Comparison of ENCODE assay signal across 12 cellular contexts in genomic region chr12:52690351-52691075, GRCh38. TPM values are rescaled to one million over a fixed set of nuclear protein-coding genes. Genes with fewer than 3 reads are reported as not detected.
DNase-seq lines count a peak whose midpoint lies in the region; ATAC-seq and TF ChIP-seq lines count a peak whose summit lies in the region.
"Had no signal": no experiment of that assay in that cellular context is flagged by ENCODE, and none has a peak within 500 bp of the region (broad histone marks: within the 10 kb centered on the region; RNA-seq: fewer than 3 reads in every experiment).

No MANE protein-coding gene starts in this region.

- H3K23ac ChIP-seq in H9 (ENCODE audit: insufficient read length, low read depth, low read length) = no peak overlapping the region

- no peaks in the 10 kb centered on the region for H3K36me3 ChIP-seq in A673 (ENCODE audit: insufficient read depth, low read length, poor library complexity, severe bottlenecking)
- H3K36me3 ChIP-seq in colonic mucosa = no peaks in the 10 kb centered on the region

- no peaks in the 10 kb centered on the region for H3K79me2 ChIP-seq in H9 (ENCODE audit: insufficient read depth, low read length)

- H3K56ac ChIP-seq in H9 (ENCODE audit: insufficient read length, low read depth, low read length) = no peak overlapping the region

- H3K27me3 Mint-ChIP-seq in H9 (ENCODE audit: low read depth) = peaks cover 73% of the 10 kb centered on the region
- H3K27me3 Mint-ChIP-seq in natural killer cell treated with Interleukin-12 subunit alpha and Interleukin-12 subunit beta and Interleukin-15 and Interleukin-18, amount 100 ng/mL, for 72 hours = peaks cover 9 to 23% of the 10 kb centered on the region in 2 donors

- H3T11ph ChIP-seq in H9 (ENCODE audit: low read length) = no peak overlapping the region

- H2AFZ ChIP-seq in H9 (ENCODE audit: low read length) = peak overlapping the region; percentile 41
- H2AFZ ChIP-seq: GM23248 had no signal

- H2AK5ac ChIP-seq in H9 (ENCODE audit: insufficient read length, low read length) = no peak overlapping the region

- DNase-seq in A673 (ENCODE audit: low spot score) (no peak), H9 (no peak), colonic mucosa (no peak), NCI-H1048 (lab: John Stamatoyannopoulos, UW) (no peak), caudate nucleus (lab: John Stamatoyannopoulos, UW) (no peak), occipital lobe (lab: John Stamatoyannopoulos, UW) (no peak)
- no peak for DNase-seq in natural killer cell treated with Interleukin-12 subunit alpha and Interleukin-12 subunit beta and Interleukin-15 and Interleukin-18, amount 100 ng/mL, for 72 hours (ENCODE audit: low spot score)

- H3K4me1 ChIP-seq in A673 (ENCODE audit: insufficient read depth, low read length, poor library complexity, severe bottlenecking) (no peaks in the 10 kb centered on the region), H9 (ENCODE audit: insufficient read depth, low read length) (peaks cover 3% of the 10 kb centered on the region; the same call in 1 of the 2 replicates), colonic mucosa (no peaks in the 10 kb centered on the region)

- no peaks in the 10 kb centered on the region for H3K9me3 ChIP-seq in A673 (ENCODE audit: low read depth, low read length, poor library complexity, severe bottlenecking)
- no peaks in the 10 kb centered on the region for H3K9me3 ChIP-seq in H9 (ENCODE audit: control insufficient read depth, low read depth, low read length)
- H3K9me3 ChIP-seq in colonic mucosa = no peaks in the 10 kb centered on the region

- H3K4ac ChIP-seq in H9 (ENCODE audit: low read depth, low read length) = no peak overlapping the region

- H3K14ac ChIP-seq in H9 (ENCODE audit: insufficient read depth, low read length) = peak overlapping the region; percentile 26; the same call in 1 of the 2 replicates

- no peak overlapping the region for H2BK15ac ChIP-seq in H9 (ENCODE audit: low read depth, low read length)

- peak overlapping the region in 1 of 3 experiments; percentile 29; a peak in 1 of 7 replicates for H3K27ac Mint-ChIP-seq in H9
- no peak overlapping the region for H3K27ac Mint-ChIP-seq in natural killer cell treated with Interleukin-12 subunit alpha and Interleukin-12 subunit beta and Interleukin-15 and Interleukin-18, amount 100 ng/mL, for 72 hours

- no peaks in the 10 kb centered on the region for H3K79me1 ChIP-seq in H9 (ENCODE audit: insufficient read depth, low read depth, low read length, poor library complexity, severe bottlenecking)

- H3K27me3 ChIP-seq in A673 (replicated peaks; ENCODE audit: insufficient read depth, low read depth, low read length, poor library complexity) = no peaks in the 10 kb centered on the region
- no peaks in the 10 kb centered on the region; the same call in 1 of the 2 replicates for H3K27me3 ChIP-seq in H9 (ENCODE audit: insufficient read depth, low read length)
- H3K27me3 ChIP-seq in colonic mucosa = peaks cover 3% of the 10 kb centered on the region

- H2BK20ac ChIP-seq in H9 (ENCODE audit: low read depth, low read length, poor library complexity, severe bottlenecking) = no peak overlapping the region

- H4K8ac ChIP-seq in H9 (replicated peaks; ENCODE audit: insufficient read length, low read depth, low read length) = no peak overlapping the region

- H4K91ac ChIP-seq in H9 (ENCODE audit: insufficient read length, low read depth, low read length) = no peak overlapping the region

- no peak overlapping the region for H4K5ac ChIP-seq in H9 (ENCODE audit: insufficient read length, low read depth, low read length)

- H2BK12ac ChIP-seq in H9 (ENCODE audit: insufficient read length, low read depth, low read length) = no peak overlapping the region

- H3K18ac ChIP-seq in H9 (ENCODE audit: insufficient read length, low read depth, low read length) = no peak overlapping the region

- peak overlapping the region; percentile 65 to 74 for H3K4me3 Mint-ChIP-seq in H9
- peak overlapping the region; percentile 77 for H3K4me3 Mint-ChIP-seq in natural killer cell treated with Interleukin-12 subunit alpha and Interleukin-12 subunit beta and Interleukin-15 and Interleukin-18, amount 100 ng/mL, for 72 hours

- no peak overlapping the region for H2BK120ac ChIP-seq in H9 (ENCODE audit: low read depth, low read length, poor library complexity, severe bottlenecking)

- H3K4me3 ChIP-seq in A673 (ENCODE audit: low read depth, low read length, poor library complexity, severe bottlenecking) (peak overlapping the region; percentile 23), colonic mucosa (peak overlapping the region; percentile 19)
- H3K4me3 ChIP-seq: GM23248 had no signal

- no TSS peak for BruUV-seq in A673 (replicated peaks; lab: Mats Ljungman, UMichigan)

- peaks cover 10 to 16% of the 10 kb centered on the region in 2 experiments for H3K4me1 Mint-ChIP-seq in H9
- H3K4me1 Mint-ChIP-seq in natural killer cell treated with Interleukin-12 subunit alpha and Interleukin-12 subunit beta and Interleukin-15 and Interleukin-18, amount 100 ng/mL, for 72 hours (ENCODE audit: low read depth in 2 of 2) = peaks cover 41 to 53% of the 10 kb centered on the region in 2 donors

- peak overlapping the region; percentile 5 for H3K4me2 ChIP-seq in H9 (ENCODE audit: insufficient read depth, insufficient read length, low read length)

- no peak overlapping the region for H2BK5ac ChIP-seq in H9 (ENCODE audit: insufficient read length, low read length)

- H3K9me3 Mint-ChIP-seq in H9 = no peaks in the 10 kb centered on the region
- H3K9me3 Mint-ChIP-seq in natural killer cell treated with Interleukin-12 subunit alpha and Interleukin-12 subunit beta and Interleukin-15 and Interleukin-18, amount 100 ng/mL, for 72 hours = no peaks in the 10 kb centered on the region

- POLR2A ChIA-PET in A673 (lab: Charles Lee; ENCODE audit: low non-redundant PET) = no interaction called here

- H4K20me1 ChIP-seq in H9 (ENCODE audit: control insufficient read depth, insufficient read depth, insufficient read length) = peaks cover 2% of the 10 kb centered on the region

- intact Hi-C loops in A673 (cut with micrococcal nuclease; ENCODE audit: unreplicated experiment) (no loop called here), colonic mucosa (cut with DNase I) (no loop called here)

- H3K9ac ChIP-seq in H9 (ENCODE audit: extremely low read depth, insufficient read length, low read length) (no peak overlapping the region), colonic mucosa (ENCODE audit: low read depth in 2 of 2, low read length in 2 of 2) (peak overlapping the region in 1 of 2 donors; percentile 9)
- H3K9ac ChIP-seq: GM23248 had no signal

- no peaks in the 10 kb centered on the region for H3K36me3 Mint-ChIP-seq in H9 (ENCODE audit: insufficient read depth in 1 of 3, low read depth in 3 of 3)
- H3K36me3 Mint-ChIP-seq in natural killer cell treated with Interleukin-12 subunit alpha and Interleukin-12 subunit beta and Interleukin-15 and Interleukin-18, amount 100 ng/mL, for 72 hours = no peaks in the 10 kb centered on the region

- CTCF ChIA-PET in A673 (lab: Charles Lee) = no interaction called here

- H3K23me2 ChIP-seq in H9 (ENCODE audit: insufficient read length, low read depth, low read length, poor library complexity, severe bottlenecking) = peaks cover 9% of the 10 kb centered on the region

- no peak for TF ChIP-seq CTCF in A673 (conservative IDR thresholded peaks at IDR 0.05; ENCODE audit: low read depth, low read length)
- no peak for TF ChIP-seq CTCF in H9 (conservative IDR thresholded peaks at IDR 0.05)
- TF ChIP-seq CTCF in colonic mucosa (IDR thresholded peaks at IDR 0.05) = no peak

- WGBS in H9 (ENCODE audit: extremely low coverage, insufficient read length, low lambda C conversion rate) = no CpG with 5 or more reads among the region's 8 CpGs

- no peak for ATAC-seq in natural killer cell treated with Interleukin-12 subunit alpha and Interleukin-12 subunit beta and Interleukin-15 and Interleukin-18, amount 100 ng/mL, for 72 hours
- ATAC-seq in HG03457 (IDR thresholded peaks at IDR 0.05; ENCODE audit: unreplicated experiment) = no peak

- H3K27ac ChIP-seq in A673 (ENCODE audit: low read depth, low read length, poor library complexity, severe bottlenecking) (no peak overlapping the region), H9 (ENCODE audit: insufficient read length, low read depth, low read length) (no peak overlapping the region), colonic mucosa (no peak overlapping the region), caudate nucleus (ENCODE audit: low read depth, low read length) (no peak overlapping the region)
- H3K27ac ChIP-seq: GM23248 had no signal

RNA-seq across cellular contexts. Expression of gene KRT1, which starts 10.3 kb away (rescaled TPM):
- total RNA-seq in A673 (2021) (not detected in 2 replicates), H9 (2021) (not detected in 2 replicates), colonic mucosa (1 to 10 TPM in 1 of 2 donors, not detected in 1; 1.2 TPM), occipital lobe (0.16 TPM)
- not detected for total RNA-seq in natural killer cell treated with Interleukin-12 subunit alpha and Interleukin-12 subunit beta and Interleukin-15 and Interleukin-18, amount 100 ng/mL, for 72 hours
- total RNA-seq: GM23248, kidney epithelial cell, SK-MEL-5 had no signal

RNA-seq across cellular contexts. Expression of gene KRT77, which starts 12.8 kb away (rescaled TPM):
- total RNA-seq in A673 (2021) = not detected in 2 replicates
- not detected in 2 replicates for total RNA-seq in H9 (2021)
- total RNA-seq in colonic mucosa = not detected
- not detected for total RNA-seq in natural killer cell treated with Interleukin-12 subunit alpha and Interleukin-12 subunit beta and Interleukin-15 and Interleukin-18, amount 100 ng/mL, for 72 hours
- total RNA-seq in occipital lobe = not detected
- total RNA-seq: GM23248, kidney epithelial cell, SK-MEL-5 had no signal

RNA-seq across cellular contexts. Expression of gene KRT2, which starts 38.5 kb away (rescaled TPM):
- total RNA-seq in A673 (2021) (not detected in 2 replicates), H9 (2021) (not detected in 2 replicates), colonic mucosa (not detected), occipital lobe (not detected)
- not detected for total RNA-seq in natural killer cell treated with Interleukin-12 subunit alpha and Interleukin-12 subunit beta and Interleukin-15 and Interleukin-18, amount 100 ng/mL, for 72 hours
- total RNA-seq: GM23248, kidney epithelial cell, SK-MEL-5, subcutaneous adipose tissue had no signal
